Comparison of ENCODE assay signal across 10 cellular contexts in the genomic region with DNA sequence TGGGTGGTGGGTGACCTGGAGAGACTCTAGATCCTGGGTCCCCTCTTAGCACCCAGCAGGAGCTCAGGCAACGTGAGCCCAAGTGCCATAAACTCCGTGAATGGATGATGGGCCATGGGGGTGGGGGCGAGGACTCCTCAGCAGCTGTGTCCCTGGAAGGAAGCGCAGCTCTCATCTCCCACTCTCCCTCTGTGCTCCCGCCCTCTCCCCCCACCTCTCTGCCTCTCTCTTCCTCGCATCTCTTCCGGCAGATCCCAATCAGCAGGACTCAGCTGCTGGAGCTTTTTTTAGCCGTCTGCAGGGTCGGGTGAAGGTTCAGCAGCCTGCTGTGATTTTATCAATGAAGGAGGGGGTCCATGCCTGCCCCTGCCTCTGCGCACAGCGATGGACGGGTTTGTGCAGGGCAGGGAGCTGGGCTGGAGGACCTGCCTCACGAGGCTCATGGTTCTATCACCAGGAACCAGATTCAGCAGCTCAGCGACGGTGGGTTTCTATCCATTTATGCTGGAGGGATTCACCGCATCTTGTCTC. TPM values are rescaled to one million over a fixed set of nuclear protein-coding genes. Genes with fewer than 3 reads are reported as not detected.
A peak's percentile ranks its signal among the peaks of the same experiment; 100 is the strongest.
DNase-seq lines count a peak whose midpoint lies in the region; ATAC-seq and TF ChIP-seq lines count a peak whose summit lies in the region.
"Had no signal": no experiment of that assay in that cellular context is flagged by ENCODE, and none has a peak within 500 bp of the region (broad histone marks: within the 10 kb centered on the region; RNA-seq: fewer than 3 reads in every experiment).

No MANE protein-coding gene starts in this region.

- H3K27ac ChIP-seq in angular gyrus (ENCODE audit: low read depth, low read length) = peak overlapping the region; percentile 76
- H3K27ac ChIP-seq in aorta (ENCODE audit: low read depth in 1 of 2, low read length in 2 of 2) = no peak overlapping the region
- H3K27ac ChIP-seq: thoracic aorta had no signal

- H3K9me3 ChIP-seq in aorta (ENCODE audit: control insufficient read depth, low read length) = no peaks in the 10 kb centered on the region
- H3K9me3 ChIP-seq: thoracic aorta had no signal

- no peak overlapping the region for H3K4me3 ChIP-seq in aorta (ENCODE audit: low read length in 2 of 2)
- H3K4me3 ChIP-seq: thoracic aorta had no signal

- peaks cover 39% of the 10 kb centered on the region for H3K4me1 Mint-ChIP-seq in mesothelial cell of epicardium

- no peaks in the 10 kb centered on the region for H3K36me3 ChIP-seq in aorta (ENCODE audit: control insufficient read depth in 1 of 2, insufficient read depth in 2 of 2, low read length in 1 of 2)
- H3K36me3 ChIP-seq: thoracic aorta had no signal

- H3K4me3 Mint-ChIP-seq in mesothelial cell of epicardium = no peak overlapping the region

- no peaks in the 10 kb centered on the region for H3K27me3 ChIP-seq in aorta (ENCODE audit: control insufficient read depth in 1 of 2, insufficient read depth in 2 of 2, low read length in 1 of 2)

- peak overlapping the region; percentile 26 for H3K27ac Mint-ChIP-seq in mesothelial cell of epicardium

- no peaks in the 10 kb centered on the region for H3K36me3 Mint-ChIP-seq in mesothelial cell of epicardium

- no peaks in the 10 kb centered on the region for H3K9me3 Mint-ChIP-seq in mesothelial cell of epicardium

- TF ChIP-seq CTCF in mesothelial cell of epicardium (IDR thresholded peaks at IDR 0.05; ENCODE audit: unreplicated experiment) = no peak

- DNase-seq in stimulated activated CD4-positive, alpha-beta T cell treated with anti-CD3 and anti-CD28 coated beads, Interleukin-1b, Interleukin-23, amount 100 ng/mL, for 48 hours = peak; percentile 1
- no peak for DNase-seq in stimulated activated CD4-positive, alpha-beta T cell treated with anti-CD3 and anti-CD28 coated beads, Interleukin-12 subunit alpha, Interleukin-12 subunit beta, amount 100 ng/mL, for 4 hours
- DNase-seq in mesothelial cell of epicardium (ENCODE audit: low spot score in 2 of 2, unreplicated experiment in 2 of 2) (peak; percentile 19 to 33), aorta (peak; percentile 41 to 75), NCI-H748 (lab: John Stamatoyannopoulos, UW; ENCODE audit: unreplicated experiment) (no peak)
- DNase-seq: midbrain had no signal

- ATAC-seq in aorta (ENCODE audit: low FRiP score) (no peak), GM18868 (IDR thresholded peaks at IDR 0.05; ENCODE audit: unreplicated experiment) (no peak), GM19035 (IDR thresholded peaks at IDR 0.05; ENCODE audit: unreplicated experiment) (no peak)

- H3K27me3 Mint-ChIP-seq in mesothelial cell of epicardium (ENCODE audit: low read depth) = peaks cover 8% of the 10 kb centered on the region

- no peaks in the 10 kb centered on the region for H3K4me1 ChIP-seq in aorta (ENCODE audit: control insufficient read depth in 1 of 2, insufficient read depth in 2 of 2, low read length in 2 of 2)

- intact Hi-C loops in aorta (cut with DNase I) = no loop called here

- WGBS in aorta, 2 donors = 78 to 79% methylated on average over 16 of the region's 16 CpGs

RNA-seq across cellular contexts. Expression of a gene that starts 8.3 kb away (rescaled TPM):
- total RNA-seq in mesothelial cell of epicardium (0.09 TPM in 1 of 3 replicates, not detected in the others), aorta (under 1 TPM; 0.62 to 0.84 TPM)
- under 1 TPM; 0.08 to 0.13 TPM for polyA plus RNA-seq in aorta
- total RNA-seq: thoracic aorta had no signal

RNA-seq across cellular contexts. Expression of a gene that starts 55.5 kb away (rescaled TPM):
- total RNA-seq in mesothelial cell of epicardium (0.07 TPM in 1 of 3 replicates, not detected in the others), aorta (under 1 TPM in 1 of 2 donors, not detected in 1; 0.39 TPM)
- polyA plus RNA-seq in aorta = under 1 TPM in 1 of 2 donors, not detected in 1; 0.05 TPM

Comparison
In these comparisons a context has a peak if more than half of its experiments do, and no peak if none do; other contexts are left out.
1. DNase-seq: peak in stimulated activated CD4-positive, alpha-beta T cell treated with anti-CD3 and anti-CD28 coated beads, Interleukin-1b, Interleukin-23, amount 100 ng/mL, for 48 hours (single experiment), mesothelial cell of epicardium (2 of 2) and aorta (2 of 2); none in stimulated activated CD4-positive, alpha-beta T cell treated with anti-CD3 and anti-CD28 coated beads, Interleukin-12 subunit alpha, Interleukin-12 subunit beta, amount 100 ng/mL, for 4 hours (single experiment) and NCI-H748 (single experiment).